ENCODE assay signal across 8 cellular contexts in the genomic region with DNA sequence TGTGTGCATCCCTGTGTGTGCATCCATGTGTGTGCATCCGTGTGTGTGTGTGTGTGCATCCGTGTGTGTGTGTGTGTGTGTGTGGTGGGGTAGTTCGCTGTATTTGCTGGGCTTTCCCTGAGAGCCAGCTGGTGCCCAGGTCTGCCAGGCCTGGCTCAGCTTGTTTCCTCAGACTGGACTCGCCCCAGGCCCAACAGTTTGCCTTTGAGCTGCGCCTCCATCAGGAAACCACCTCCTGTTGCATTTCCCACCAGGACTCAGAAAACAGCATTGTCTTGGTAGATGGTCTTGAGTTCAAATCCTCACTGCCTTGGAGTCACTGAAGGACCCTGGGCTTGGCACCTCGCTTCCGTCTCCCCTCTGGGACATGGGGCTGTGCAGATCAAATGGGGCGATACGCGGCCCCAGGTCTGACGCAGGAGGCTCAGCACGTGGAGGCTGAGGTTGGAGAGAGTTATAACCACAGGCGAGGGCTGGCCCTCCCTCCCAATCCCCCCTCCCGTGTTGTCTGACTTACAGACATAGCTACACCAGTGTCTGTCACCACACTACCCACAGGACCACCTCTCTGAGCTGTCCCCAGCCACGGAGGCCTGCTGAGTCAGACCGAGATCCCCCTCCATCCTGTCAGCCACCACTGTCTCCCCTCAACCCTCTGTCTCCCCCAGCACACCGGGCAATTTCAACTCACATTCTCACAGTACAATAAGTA. TPM values are rescaled to one million over a fixed set of nuclear protein-coding genes. Genes with fewer than 3 reads are reported as not detected.
A peak's percentile ranks its signal among the peaks of the same experiment; 100 is the strongest.
DNase-seq lines count a peak whose midpoint lies in the region; ATAC-seq and TF ChIP-seq lines count a peak whose summit lies in the region.

No MANE protein-coding gene starts in this region.

- no peaks in the 10 kb centered on the region for H4K20me1 ChIP-seq in smooth muscle cell (ENCODE audit: low read depth)

- H3K4me1 ChIP-seq in smooth muscle cell (ENCODE audit: low read depth), result peaks cover 12% of the 10 kb centered on the region
- H3K4me1 ChIP-seq in prostate gland (replicated peaks), result no peaks in the 10 kb centered on the region

- H3K9me3 ChIP-seq in smooth muscle cell (replicated peaks; ENCODE audit: low read depth), result no peaks in the 10 kb centered on the region
- no peaks in the 10 kb centered on the region for H3K9me3 ChIP-seq in prostate gland

- peak overlapping the region; percentile 99 for H3K27ac ChIP-seq in smooth muscle cell (ENCODE audit: low read depth)
- H3K27ac ChIP-seq in prostate gland, result no peak overlapping the region

- H3K4me3 ChIP-seq in smooth muscle cell, result no peak overlapping the region
- H3K4me3 ChIP-seq in prostate gland, result no peak overlapping the region

- H3K9ac ChIP-seq in smooth muscle cell (ENCODE audit: low read depth), result peak overlapping the region; percentile 79

- DNase-seq in GM19238 (ENCODE audit: insufficient read length, low spot score) (peak; percentile 74), activated T-cell treated with anti-CD3 and anti-CD28 coated beads for 4 hours (peak; percentile 45), smooth muscle cell (lab: John Stamatoyannopoulos, UW; ENCODE audit: unreplicated experiment) (no peak), prostate gland (ENCODE audit: low spot score) (no peak), NCI-H446 (lab: John Stamatoyannopoulos, UW) (no peak), NCI-H510A treated with DMSO at 0.1 percent for 48 hours (lab: John Stamatoyannopoulos, UW) (no peak), NCI-H2029 treated with DMSO at 0.1 percent for 48 hours (lab: John Stamatoyannopoulos, UW) (no peak)

- H3F3A ChIP-seq in smooth muscle cell (ENCODE audit: low read depth), result peaks cover 30% of the 10 kb centered on the region

- peak; percentile 74 for ATAC-seq in HG03354 (IDR thresholded peaks at IDR 0.05; ENCODE audit: poor library complexity, severe bottlenecking, unreplicated experiment)

- no peaks in the 10 kb centered on the region for H3K27me3 ChIP-seq in smooth muscle cell (ENCODE audit: low read depth)
- no peaks in the 10 kb centered on the region for H3K27me3 ChIP-seq in prostate gland (replicated peaks; ENCODE audit: insufficient read depth)

- no peak for TF ChIP-seq POLR2A in prostate gland (IDR thresholded peaks at IDR 0.05)

- TF ChIP-seq CTCF in smooth muscle cell (IDR thresholded peaks at IDR 0.05; ENCODE audit: borderline replicate concordance, insufficient read depth, poor library complexity, severe bottlenecking) (no peak), prostate gland (IDR thresholded peaks at IDR 0.05) (no peak)

- no peak overlapping the region for H2AFZ ChIP-seq in smooth muscle cell (ENCODE audit: low read depth)

- H3K79me2 ChIP-seq in smooth muscle cell (ENCODE audit: low read depth), result no peaks in the 10 kb centered on the region

- no peak overlapping the region for H3K4me2 ChIP-seq in smooth muscle cell

- intact Hi-C loops in prostate gland (cut with DNase I), result no loop called here

- H3K36me3 ChIP-seq in smooth muscle cell (ENCODE audit: low read depth), result no peaks in the 10 kb centered on the region
- H3K36me3 ChIP-seq in prostate gland, result no peaks in the 10 kb centered on the region

- 51% methylated on average over 13 of the region's 17 CpGs for WGBS in smooth muscle cell (ENCODE audit: low lambda C conversion rate)
- WGBS in prostate gland, result 85% methylated on average over 14 of the region's 17 CpGs

RNA-seq across cellular contexts. Expression of gene ITGAE, which starts 4.7 kb away (rescaled TPM):
- total RNA-seq in smooth muscle cell (43.8 and 51.2 TPM in 2 replicates), prostate gland (10 to 100 TPM; 16.2 to 27.6 TPM)
- polyA plus RNA-seq in smooth muscle cell, result 61.4 and 66.7 TPM in 2 replicates

RNA-seq across cellular contexts. Expression of gene NCBP3, which starts 49.8 kb away (rescaled TPM):
- total RNA-seq in smooth muscle cell (28.3 and 30.0 TPM in 2 replicates), prostate gland (100 to 1,000 TPM in 1 of 2 donors, 10 to 100 TPM in 1; 14.8 to 370 TPM)
- polyA plus RNA-seq in smooth muscle cell, result 30.7 and 32.4 TPM in 2 replicates

Comparison
In these comparisons a context has a peak if more than half of its experiments do, and no peak if none do; other contexts are left out.
1. DNase-seq: peak in GM19238 (single experiment) and activated T-cell treated with anti-CD3 and anti-CD28 coated beads for 4 hours (single experiment); none in smooth muscle cell (single experiment), prostate gland (single experiment), NCI-H446 (0 of 2), NCI-H510A treated with DMSO at 0.1 percent for 48 hours (single experiment) and NCI-H2029 treated with DMSO at 0.1 percent for 48 hours (single experiment).